Comparison of ENCODE assay signal across 8 cellular contexts in genomic region chr6:37500294-37500608, GRCh38. TPM values are rescaled to one million over a fixed set of nuclear protein-coding genes. Genes with fewer than 3 reads are reported as not detected.
DNase-seq lines count a peak whose midpoint lies in the region; ATAC-seq and TF ChIP-seq lines count a peak whose summit lies in the region.

No MANE protein-coding gene starts in this region.

- H3K9me2 ChIP-seq in MM.1S (replicated peaks; ENCODE audit: insufficient read depth, low read length): no peaks in the 10 kb centered on the region

- H2AFZ ChIP-seq in MM.1S (ENCODE audit: low read length): peak overlapping the region; percentile 76

- peak overlapping the region; percentile 88; the same call in 1 of the 2 replicates for H3K9ac ChIP-seq in MM.1S (ENCODE audit: low read length)

- TF ChIP-seq CTCF in CD14-positive monocyte (IDR thresholded peaks at IDR 0.05) (no peak), MM.1S (IDR thresholded peaks at IDR 0.05; ENCODE audit: low read length) (no peak), neural crest cell (conservative IDR thresholded peaks at IDR 0.05) (no peak)

- H3F3A ChIP-seq in MM.1S (ENCODE audit: insufficient read depth, low read length): no peaks in the 10 kb centered on the region

- peaks cover 5% of the 10 kb centered on the region; the same call in 1 of the 2 replicates for H3K4me1 ChIP-seq in MM.1S (ENCODE audit: low read length)
- peaks cover 7% of the 10 kb centered on the region for H3K4me1 ChIP-seq in ectodermal cell (ENCODE audit: control insufficient read depth, insufficient read depth, low read length)

- H3K27me3 ChIP-seq in MM.1S (replicated peaks; ENCODE audit: insufficient read depth, low read length) (no peaks in the 10 kb centered on the region), ectodermal cell (ENCODE audit: control insufficient read depth, insufficient read depth, low read length, poor library complexity, severe bottlenecking) (peaks cover 4% of the 10 kb centered on the region)

- H3K27me3 Mint-ChIP-seq in CD14-positive monocyte (ENCODE audit: low read depth in 3 of 3): peaks cover 5 to 11% (median 5%) of the 10 kb centered on the region in 3 donors
- H3K27me3 Mint-ChIP-seq in neural crest cell (ENCODE audit: low read depth): no peaks in the 10 kb centered on the region

- H3K9me3 Mint-ChIP-seq in CD14-positive monocyte (no peaks in the 10 kb centered on the region), neural crest cell (no peaks in the 10 kb centered on the region)

- H3K27ac Mint-ChIP-seq in CD14-positive monocyte (peak overlapping the region in 4 of 7 donors; percentile 19 to 97 (median 91)), neural crest cell (ENCODE audit: unreplicated experiment) (peak overlapping the region; percentile 98)

- H3K4me3 ChIP-seq in MM.1S (ENCODE audit: low read length) (peak overlapping the region; percentile 84), ectodermal cell (ENCODE audit: insufficient read depth, low read depth, low read length) (peak overlapping the region; percentile 54)

- H3K36me3 ChIP-seq in MM.1S (replicated peaks; ENCODE audit: insufficient read depth, low read length): no peaks in the 10 kb centered on the region
- H3K36me3 ChIP-seq in ectodermal cell (ENCODE audit: control insufficient read depth, insufficient read depth, low read length): no peaks in the 10 kb centered on the region

- H3K4me1 Mint-ChIP-seq in CD14-positive monocyte: peaks cover 40% of the 10 kb centered on the region
- H3K4me1 Mint-ChIP-seq in neural crest cell: peaks cover 39% of the 10 kb centered on the region

- H3K4me3 Mint-ChIP-seq in CD14-positive monocyte: peak overlapping the region; percentile 99 to 100
- H3K4me3 Mint-ChIP-seq in neural crest cell: peak overlapping the region; percentile 92

- DNase-seq in CD14-positive monocyte (ENCODE audit: low spot score): no peak
- no peak for DNase-seq in MM.1S
- no peak for DNase-seq in neural crest cell (ENCODE audit: low read depth, low spot score)
- no peak for DNase-seq in sciatic nerve (ENCODE audit: low spot score)
- DNase-seq in GM19240 (ENCODE audit: insufficient read length, low spot score): no peak
- DNase-seq in epidermal melanocyte (ENCODE audit: insufficient read length, low spot score): no peak

- no peaks in the 10 kb centered on the region for H3K36me3 Mint-ChIP-seq in CD14-positive monocyte
- H3K36me3 Mint-ChIP-seq in neural crest cell (ENCODE audit: low read depth): no peaks in the 10 kb centered on the region

- intact Hi-C loops in CD14-positive monocyte (cut with micrococcal nuclease) (loop anchor here in 1 of 2 donors (5.0 kb wide), 1 partner anchor 68 kb away; the partner anchor contains the start of gene CMTR1), sciatic nerve (cut with DNase I) (no loop called here)

- H3K27ac ChIP-seq in MM.1S (ENCODE audit: low read length) (no peak overlapping the region), ectodermal cell (ENCODE audit: insufficient read depth, low read depth, low read length, poor library complexity, severe bottlenecking) (peak overlapping the region; percentile 48)

- WGBS in ectodermal cell, 2 experiments: 62 to 76% methylated on average over 4 of the region's 4 CpGs

- peaks cover 9% of the 10 kb centered on the region for H3K79me2 ChIP-seq in MM.1S (ENCODE audit: low read length)

- H3K9me3 ChIP-seq in MM.1S (replicated peaks; ENCODE audit: insufficient read depth, low read length) (no peaks in the 10 kb centered on the region), ectodermal cell (ENCODE audit: control insufficient read depth, low read length) (no peaks in the 10 kb centered on the region)

- ATAC-seq in sciatic nerve: no peak
- no peak for ATAC-seq in HG02973 (IDR thresholded peaks at IDR 0.05; ENCODE audit: unreplicated experiment)

- H3K4me2 ChIP-seq in MM.1S (ENCODE audit: low read depth, low read length): peak overlapping the region; percentile 49

- no peaks in the 10 kb centered on the region for H4K20me1 ChIP-seq in MM.1S (ENCODE audit: insufficient read depth, low read length)

RNA-seq across cellular contexts. Expression of gene CCDC167, which starts 0.6 kb away (rescaled TPM):
- polyA plus RNA-seq in CD14-positive monocyte: 10 to 100 TPM; 20.7 to 22.9 TPM
- polyA plus RNA-seq in ectodermal cell (2013, experiment 1 of 4): 54.2 TPM
- polyA plus RNA-seq in ectodermal cell (2013, experiment 2 of 4): 54.0 TPM
- polyA plus RNA-seq in ectodermal cell (2013, experiment 3 of 4): 38.1 TPM
- polyA plus RNA-seq in ectodermal cell (2013, experiment 4 of 4): 42.7 TPM
- total RNA-seq in neural crest cell: 73.1 and 73.2 TPM in 2 replicates
- 10.4 TPM for total RNA-seq in sciatic nerve
